Comparison of ENCODE assay signal across 1 cellular context in the genomic region with DNA sequence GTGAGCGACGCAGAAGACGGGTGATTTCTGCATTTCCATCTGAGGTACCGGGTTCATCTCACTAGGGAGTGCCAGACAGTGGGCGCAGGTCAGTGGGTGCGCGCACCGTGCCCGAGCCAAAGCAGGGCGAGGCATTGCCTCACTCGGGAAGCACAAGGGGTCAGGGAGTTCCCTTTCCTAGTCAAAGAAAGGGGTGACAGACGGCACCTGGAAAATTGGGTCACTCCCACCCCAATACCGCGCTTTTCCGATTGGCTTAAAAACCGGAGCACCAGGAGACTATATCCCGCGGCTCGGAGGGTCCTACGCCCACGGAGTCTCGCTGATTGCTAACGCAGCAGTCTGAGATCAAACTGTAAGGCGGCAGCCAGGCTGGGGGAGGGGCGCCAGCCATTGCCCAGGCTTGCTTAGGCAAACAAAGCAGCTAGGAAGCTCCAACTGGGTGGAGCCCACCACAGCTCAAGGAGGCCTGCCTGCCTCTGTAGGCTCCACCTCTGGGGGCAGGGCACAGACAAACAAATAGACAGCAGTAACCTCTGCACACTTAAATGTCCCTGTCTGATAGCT.
TF ChIP-seq lines count a peak whose summit lies in the region.
"Not testable (repeated sequence)": the region's sequence is repeated elsewhere in the genome, so short reads cannot be mapped to it uniquely, and the experiment has no call there.

No MANE protein-coding gene starts in this region.

TF ChIP-seq in HepG2, 621 proteins besides CTCF, POLR2A, EP300 and RAD21 (continued from another document):
- TF ChIP-seq, protein P1, sequence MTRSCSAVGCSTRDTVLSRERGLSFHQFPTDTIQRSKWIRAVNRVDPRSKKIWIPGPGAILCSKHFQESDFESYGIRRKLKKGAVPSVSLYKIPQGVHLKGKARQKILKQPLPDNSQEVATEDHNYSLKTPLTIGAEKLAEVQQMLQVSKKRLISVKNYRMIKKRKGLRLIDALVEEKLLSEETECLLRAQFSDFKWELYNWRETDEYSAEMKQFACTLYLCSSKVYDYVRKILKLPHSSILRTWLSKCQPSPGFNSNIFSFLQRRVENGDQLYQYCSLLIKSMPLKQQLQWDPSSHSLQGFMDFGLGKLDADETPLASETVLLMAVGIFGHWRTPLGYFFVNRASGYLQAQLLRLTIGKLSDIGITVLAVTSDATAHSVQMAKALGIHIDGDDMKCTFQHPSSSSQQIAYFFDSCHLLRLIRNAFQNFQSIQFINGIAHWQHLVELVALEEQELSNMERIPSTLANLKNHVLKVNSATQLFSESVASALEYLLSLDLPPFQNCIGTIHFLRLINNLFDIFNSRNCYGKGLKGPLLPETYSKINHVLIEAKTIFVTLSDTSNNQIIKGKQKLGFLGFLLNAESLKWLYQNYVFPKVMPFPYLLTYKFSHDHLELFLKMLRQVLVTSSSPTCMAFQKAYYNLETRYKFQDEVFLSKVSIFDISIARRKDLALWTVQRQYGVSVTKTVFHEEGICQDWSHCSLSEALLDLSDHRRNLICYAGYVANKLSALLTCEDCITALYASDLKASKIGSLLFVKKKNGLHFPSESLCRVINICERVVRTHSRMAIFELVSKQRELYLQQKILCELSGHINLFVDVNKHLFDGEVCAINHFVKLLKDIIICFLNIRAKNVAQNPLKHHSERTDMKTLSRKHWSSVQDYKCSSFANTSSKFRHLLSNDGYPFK (CRISPR knock-in tag; IDR thresholded peaks at IDR 0.05; ENCODE audit: borderline replicate concordance), result peak; percentile 39; the same call in 1 of the 2 replicates
- peak; percentile 63 for TF ChIP-seq ISL2 (CRISPR knock-in tag; IDR thresholded peaks at IDR 0.05)
- peak; percentile 61; the same call in 1 of the 2 replicates for TF ChIP-seq FOXK1 (CRISPR knock-in tag; IDR thresholded peaks at IDR 0.05; ENCODE audit: borderline replicate concordance, low read depth)
- peak; percentile 28 for TF ChIP-seq PHF5A (CRISPR knock-in tag; IDR thresholded peaks at IDR 0.05; ENCODE audit: low read depth, unreplicated experiment)
- TF ChIP-seq RXRA (CRISPR knock-in tag; IDR thresholded peaks at IDR 0.05), result peak; percentile 50; the same call in 1 of the 2 replicates
- TF ChIP-seq KMT2A (CRISPR knock-in tag; IDR thresholded peaks at IDR 0.05), result peak; percentile 68; the same call in 1 of the 2 replicates
- 0 out of 4 replicates have a peak, but pooled peaks of 1 of the 2 experiments have one; percentile 7 for TF ChIP-seq MAFK (conservative IDR thresholded peaks at IDR 0.05 in 1 of 2, IDR thresholded peaks at IDR 0.05 in 1 of 2; ENCODE audit: low read length in 2 of 2)
- TF ChIP-seq CBX5 (CRISPR knock-in tag; IDR thresholded peaks at IDR 0.05; ENCODE audit: borderline replicate concordance), result 0 out of 2 replicates have a peak, but pooled peaks have one; percentile 45
- peak in 1 of 2 experiments; percentile 24; a peak in 1 of 4 replicates for TF ChIP-seq NR2F1 (CRISPR knock-in tag; IDR thresholded peaks at IDR 0.05)
- TF ChIP-seq YY1 (IDR thresholded peaks at IDR 0.05; ENCODE audit: insufficient read depth, insufficient replicate concordance, low read depth, low read length), result peak; percentile 63
- 0 out of 2 replicates have a peak, but pooled peaks have one; percentile 43 for TF ChIP-seq HIVEP1 (CRISPR knock-in tag; IDR thresholded peaks at IDR 0.05)
- TF ChIP-seq ARNT2 (CRISPR knock-in tag; IDR thresholded peaks at IDR 0.05; ENCODE audit: low read depth), result 0 out of 2 replicates have a peak, but pooled peaks have one; percentile 37
- not testable (repeated sequence) for TF ChIP-seq SOX13 (IDR thresholded peaks at IDR 0.05)
- TF ChIP-seq SOX13 (CRISPR knock-in tag; conservative IDR thresholded peaks at IDR 0.05 in 1 of 2, IDR thresholded peaks at IDR 0.05 in 1 of 2), result peak in 1 of 2 experiments; percentile 68; a peak in 2 of 4 replicates
- peak; percentile 45; the same call in 1 of the 2 replicates for TF ChIP-seq PHF8 (CRISPR knock-in tag; IDR thresholded peaks at IDR 0.05)
- TF ChIP-seq MEF2D (CRISPR knock-in tag; IDR thresholded peaks at IDR 0.05), result 0 out of 2 replicates have a peak, but pooled peaks have one; percentile 35
- peak; percentile 56 for TF ChIP-seq SAP130 (CRISPR knock-in tag; IDR thresholded peaks at IDR 0.05; ENCODE audit: low read depth)
- TF ChIP-seq HNRNPL (IDR thresholded peaks at IDR 0.05; ENCODE audit: low read depth, low read length), result 0 out of 2 replicates have a peak, but pooled peaks have one; percentile 39
- peak; percentile 48; the same call in 1 of the 2 replicates for TF ChIP-seq DMAP1 (CRISPR knock-in tag; IDR thresholded peaks at IDR 0.05)
- TF ChIP-seq, protein P2, sequence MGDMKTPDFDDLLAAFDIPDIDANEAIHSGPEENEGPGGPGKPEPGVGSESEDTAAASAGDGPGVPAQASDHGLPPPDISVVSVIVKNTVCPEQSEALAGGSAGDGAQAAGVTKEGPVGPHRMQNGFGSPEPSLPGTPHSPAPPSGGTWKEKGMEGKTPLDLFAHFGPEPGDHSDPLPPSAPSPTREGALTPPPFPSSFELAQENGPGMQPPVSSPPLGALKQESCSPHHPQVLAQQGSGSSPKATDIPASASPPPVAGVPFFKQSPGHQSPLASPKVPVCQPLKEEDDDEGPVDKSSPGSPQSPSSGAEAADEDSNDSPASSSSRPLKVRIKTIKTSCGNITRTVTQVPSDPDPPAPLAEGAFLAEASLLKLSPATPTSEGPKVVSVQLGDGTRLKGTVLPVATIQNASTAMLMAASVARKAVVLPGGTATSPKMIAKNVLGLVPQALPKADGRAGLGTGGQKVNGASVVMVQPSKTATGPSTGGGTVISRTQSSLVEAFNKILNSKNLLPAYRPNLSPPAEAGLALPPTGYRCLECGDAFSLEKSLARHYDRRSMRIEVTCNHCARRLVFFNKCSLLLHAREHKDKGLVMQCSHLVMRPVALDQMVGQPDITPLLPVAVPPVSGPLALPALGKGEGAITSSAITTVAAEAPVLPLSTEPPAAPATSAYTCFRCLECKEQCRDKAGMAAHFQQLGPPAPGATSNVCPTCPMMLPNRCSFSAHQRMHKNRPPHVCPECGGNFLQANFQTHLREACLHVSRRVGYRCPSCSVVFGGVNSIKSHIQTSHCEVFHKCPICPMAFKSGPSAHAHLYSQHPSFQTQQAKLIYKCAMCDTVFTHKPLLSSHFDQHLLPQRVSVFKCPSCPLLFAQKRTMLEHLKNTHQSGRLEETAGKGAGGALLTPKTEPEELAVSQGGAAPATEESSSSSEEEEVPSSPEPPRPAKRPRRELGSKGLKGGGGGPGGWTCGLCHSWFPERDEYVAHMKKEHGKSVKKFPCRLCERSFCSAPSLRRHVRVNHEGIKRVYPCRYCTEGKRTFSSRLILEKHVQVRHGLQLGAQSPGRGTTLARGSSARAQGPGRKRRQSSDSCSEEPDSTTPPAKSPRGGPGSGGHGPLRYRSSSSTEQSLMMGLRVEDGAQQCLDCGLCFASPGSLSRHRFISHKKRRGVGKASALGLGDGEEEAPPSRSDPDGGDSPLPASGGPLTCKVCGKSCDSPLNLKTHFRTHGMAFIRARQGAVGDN (CRISPR knock-in tag; IDR thresholded peaks at IDR 0.05), result peak; percentile 78
- peak; percentile 58; the same call in 1 of the 2 replicates for TF ChIP-seq ZNF350 (CRISPR knock-in tag; IDR thresholded peaks at IDR 0.05; ENCODE audit: borderline replicate concordance, low read depth)
- TF ChIP-seq HOMEZ (CRISPR knock-in tag; IDR thresholded peaks at IDR 0.05; ENCODE audit: low read depth), result peak; percentile 32; the same call in 1 of the 2 replicates
- TF ChIP-seq ZNF501 (CRISPR knock-in tag; IDR thresholded peaks at IDR 0.05), result peak; percentile 39; the same call in 1 of the 2 replicates
- TF ChIP-seq KAT7 (CRISPR knock-in tag; IDR thresholded peaks at IDR 0.05; ENCODE audit: borderline replicate concordance), result 0 out of 2 replicates have a peak, but pooled peaks have one; percentile 58
- peak; percentile 28; the same call in 1 of the 2 replicates for TF ChIP-seq ZNF747 (CRISPR knock-in tag; IDR thresholded peaks at IDR 0.05; ENCODE audit: borderline replicate concordance)
- TF ChIP-seq SP5 (CRISPR knock-in tag; IDR thresholded peaks at IDR 0.05; ENCODE audit: borderline replicate concordance, low read depth), result peak; percentile 89
- TF ChIP-seq SALL1 (CRISPR knock-in tag; IDR thresholded peaks at IDR 0.05), result peak; percentile 81
- TF ChIP-seq RXRB (CRISPR knock-in tag; IDR thresholded peaks at IDR 0.05; ENCODE audit: borderline replicate concordance), result peak; percentile 57; the same call in 1 of the 2 replicates
- TF ChIP-seq GABPB1 (CRISPR knock-in tag; IDR thresholded peaks at IDR 0.05), result peak; percentile 53
- peak; percentile 14; the same call in 1 of the 2 replicates for TF ChIP-seq FOXJ3 (CRISPR knock-in tag; IDR thresholded peaks at IDR 0.05; ENCODE audit: borderline replicate concordance)
- peak; percentile 31; the same call in 1 of the 2 replicates for TF ChIP-seq KAT8 (CRISPR knock-in tag; IDR thresholded peaks at IDR 0.05)
- TF ChIP-seq, protein P3, sequence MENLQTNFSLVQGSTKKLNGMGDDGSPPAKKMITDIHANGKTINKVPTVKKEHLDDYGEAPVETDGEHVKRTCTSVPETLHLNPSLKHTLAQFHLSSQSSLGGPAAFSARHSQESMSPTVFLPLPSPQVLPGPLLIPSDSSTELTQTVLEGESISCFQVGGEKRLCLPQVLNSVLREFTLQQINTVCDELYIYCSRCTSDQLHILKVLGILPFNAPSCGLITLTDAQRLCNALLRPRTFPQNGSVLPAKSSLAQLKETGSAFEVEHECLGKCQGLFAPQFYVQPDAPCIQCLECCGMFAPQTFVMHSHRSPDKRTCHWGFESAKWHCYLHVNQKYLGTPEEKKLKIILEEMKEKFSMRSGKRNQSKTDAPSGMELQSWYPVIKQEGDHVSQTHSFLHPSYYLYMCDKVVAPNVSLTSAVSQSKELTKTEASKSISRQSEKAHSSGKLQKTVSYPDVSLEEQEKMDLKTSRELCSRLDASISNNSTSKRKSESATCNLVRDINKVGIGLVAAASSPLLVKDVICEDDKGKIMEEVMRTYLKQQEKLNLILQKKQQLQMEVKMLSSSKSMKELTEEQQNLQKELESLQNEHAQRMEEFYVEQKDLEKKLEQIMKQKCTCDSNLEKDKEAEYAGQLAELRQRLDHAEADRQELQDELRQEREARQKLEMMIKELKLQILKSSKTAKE (CRISPR knock-in tag; IDR thresholded peaks at IDR 0.05; ENCODE audit: borderline replicate concordance), result peak; percentile 61; the same call in 1 of the 2 replicates
